ENCODE assay signal across 9 cellular contexts in genomic region chr7:75452494-75452955, GRCh38. TPM values are rescaled to one million over a fixed set of nuclear protein-coding genes. Genes with fewer than 3 reads are reported as not detected.
DNase-seq lines count a peak whose midpoint lies in the region; ATAC-seq and TF ChIP-seq lines count a peak whose summit lies in the region.
"Not testable (repeated sequence)": the region's sequence is repeated elsewhere in the genome, so short reads cannot be mapped to it uniquely, and the experiment has no call there.
"Had no signal": no experiment of that assay in that cellular context is flagged by ENCODE, and none has a peak within 500 bp of the region (broad histone marks: within the 10 kb centered on the region; RNA-seq: fewer than 3 reads in every experiment).

No MANE protein-coding gene starts in this region.

- not testable (repeated sequence) for H3K9ac ChIP-seq in neural progenitor cell

- ATAC-seq in GM18861 (IDR thresholded peaks at IDR 0.05; ENCODE audit: unreplicated experiment) = peak; percentile 90
- ATAC-seq in GM21786 (IDR thresholded peaks at IDR 0.05; ENCODE audit: unreplicated experiment) = peak; percentile 80
- peak; percentile 88 for ATAC-seq in HG03175 (IDR thresholded peaks at IDR 0.05; ENCODE audit: unreplicated experiment)
- ATAC-seq in heart right ventricle = peak; percentile 61 to 86 (median 76)

- not testable (repeated sequence) for H3K4me2 ChIP-seq in neural progenitor cell

- not testable (repeated sequence) for H3K4me1 Mint-ChIP-seq in MCF 10A (ENCODE audit: insufficient read depth, unreplicated experiment); neural progenitor cell

- 7 to 13% methylated on average over 3 of the region's 4 CpGs for WGBS in heart right ventricle, 2 donors

- CTCF ChIA-PET in RWPE1 (lab: Yijun Ruan, JAX) = not testable (repeated sequence)
- CTCF ChIA-PET in MCF 10A (lab: Yijun Ruan, JAX) = interaction anchor here (1.4 kb wide), 1 partner anchor 310 kb away, joined by 4 read pairs; no protein-coding TSS in a partner anchor

- not testable (repeated sequence) for H3K27ac Mint-ChIP-seq in MCF 10A (ENCODE audit: low read depth, unreplicated experiment); neural progenitor cell

- not testable (repeated sequence) for H3K27ac ChIP-seq in RWPE1, heart right ventricle, neural progenitor cell

- TF ChIP-seq CTCF in AG10803 (conservative IDR thresholded peaks at IDR 0.05; ENCODE audit: low read length) (peak; percentile 39), RWPE1 (conservative IDR thresholded peaks at IDR 0.05; ENCODE audit: low read depth) (peak; percentile 49; the same call in 1 of the 2 replicates), MCF 10A (IDR thresholded peaks at IDR 0.05; ENCODE audit: unreplicated experiment) (peak; percentile 34), heart right ventricle (IDR thresholded peaks at IDR 0.05) (peak in 8 of 9 donors; percentile 24 to 61 (median 50)), neural progenitor cell (IDR thresholded peaks at IDR 0.05) (peak; percentile 53)

- H3K36me3 ChIP-seq in heart right ventricle = peaks cover 0 to 19% (median 0%) of the 10 kb centered on the region in 9 donors
- not testable (repeated sequence) for H3K36me3 ChIP-seq in neural progenitor cell

- intact Hi-C loops in MCF 10A (cut with micrococcal nuclease); heart right ventricle (cut with DNase I): not testable (repeated sequence)

- POLR2A ChIA-PET in RWPE1 (lab: Yijun Ruan, JAX; ENCODE audit: low non-redundant PET); MCF 10A (lab: Yijun Ruan, JAX): not testable (repeated sequence)

- H3F3A ChIP-seq in neural progenitor cell (ENCODE audit: low read depth) = not testable (repeated sequence)

- H3K4me3 Mint-ChIP-seq in MCF 10A (ENCODE audit: unreplicated experiment); neural progenitor cell: not testable (repeated sequence)

- not testable (repeated sequence) for H3K27me3 Mint-ChIP-seq in MCF 10A (ENCODE audit: insufficient read depth, unreplicated experiment); neural progenitor cell (ENCODE audit: insufficient read depth, low read depth)

- H3K27me3 ChIP-seq in heart right ventricle, neural progenitor cell: not testable (repeated sequence)

- H4K20me1 ChIP-seq in neural progenitor cell (ENCODE audit: low read depth) = not testable (repeated sequence)

- not testable (repeated sequence) for H3K79me2 ChIP-seq in neural progenitor cell (ENCODE audit: low read depth)

- H3K9me3 Mint-ChIP-seq in MCF 10A (ENCODE audit: unreplicated experiment); neural progenitor cell: not testable (repeated sequence)

- not testable (repeated sequence) for H3K9me3 ChIP-seq in heart right ventricle; neural progenitor cell (ENCODE audit: low read depth)

- BruUV-seq in MCF 10A (replicated peaks; lab: Mats Ljungman, UMichigan) = not testable (repeated sequence)

- H3K36me3 Mint-ChIP-seq in MCF 10A (ENCODE audit: insufficient read depth, unreplicated experiment) = peaks cover 12% of the 10 kb centered on the region
- not testable (repeated sequence) for H3K36me3 Mint-ChIP-seq in neural progenitor cell

- not testable (repeated sequence) for DNase-seq in AG10803 (ENCODE audit: low read depth); RWPE1 (ENCODE audit: low spot score); MCF 10A (ENCODE audit: unreplicated experiment); heart right ventricle; neural progenitor cell (ENCODE audit: low spot score)

- not testable (repeated sequence) for H3K4me1 ChIP-seq in heart right ventricle, neural progenitor cell

- H3K4me3 ChIP-seq in AG10803 (ENCODE audit: low read length); heart right ventricle; neural progenitor cell: not testable (repeated sequence)

- not testable (repeated sequence) for H2AFZ ChIP-seq in neural progenitor cell (replicated peaks)

RNA-seq across cellular contexts. Expression of gene POM121C, which starts 33.6 kb away (rescaled TPM):
- total RNA-seq in MCF 10A (2022) = 41.5 and 42.3 TPM in 2 replicates
- 10 to 100 TPM; 22.1 to 30.9 (median 25.9) TPM for total RNA-seq in heart right ventricle
- polyA plus RNA-seq in heart right ventricle = 10 to 100 TPM in 1 of 2 donors, 1 to 10 TPM in 1; 8.6 to 15.9 TPM
- 14.1 and 16.2 TPM in 2 replicates for total RNA-seq in neural progenitor cell (ENCODE audit: low replicate concordance)

RNA-seq across cellular contexts. Expression of gene SPDYE5, which starts 39.6 kb away (rescaled TPM):
- total RNA-seq in MCF 10A (2022) = 0.12 and 0.16 TPM in 2 replicates
- total RNA-seq in heart right ventricle = under 1 TPM in 2 of 10 donors, not detected in 8; 0.16 to 0.20 TPM
- not detected for polyA plus RNA-seq in heart right ventricle
- total RNA-seq in neural progenitor cell (ENCODE audit: low replicate concordance) = not detected in 2 replicates
- total RNA-seq: G401 had no signal

RNA-seq across cellular contexts. Expression of gene TRIM73, which starts 57.1 kb away (rescaled TPM):
- total RNA-seq in MCF 10A (2022) = 1.8 and 3.7 TPM in 2 replicates
- total RNA-seq in heart right ventricle = 1 to 10 TPM in 8 of 10 donors, under 1 TPM in 2; 0.90 to 2.2 (median 1.2) TPM
- 1 to 10 TPM; 1.1 to 2.6 TPM for polyA plus RNA-seq in heart right ventricle
- 0.17 and 4.4 TPM in 2 replicates for total RNA-seq in neural progenitor cell (ENCODE audit: low replicate concordance)
